In the genomic region with DNA sequence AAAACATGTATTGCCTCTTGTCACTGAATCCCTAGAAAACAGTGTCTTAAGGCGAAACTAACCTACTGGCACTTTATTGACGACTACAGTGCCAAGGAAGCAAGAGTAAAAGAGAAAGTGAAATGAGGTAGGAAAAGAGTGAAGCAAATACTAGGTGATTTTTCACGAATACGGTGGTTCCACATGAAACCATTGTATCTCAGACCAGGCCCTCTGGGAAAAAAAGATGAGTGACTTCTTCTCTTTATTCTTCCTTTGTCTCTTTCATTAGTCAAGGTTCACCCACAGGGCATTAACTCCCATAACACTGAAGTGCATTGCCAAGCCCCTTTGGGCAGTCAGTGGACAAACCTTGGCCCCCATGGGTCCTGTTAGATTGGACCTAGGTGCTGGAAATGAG, we compare ENCODE assay signal across 31 cellular contexts. TPM values are rescaled to one million over a fixed set of nuclear protein-coding genes. Genes with fewer than 3 reads are reported as not detected.
DNase-seq lines count a peak whose midpoint lies in the region; ATAC-seq and FAIRE-seq lines count a peak whose summit lies in the region.
"Had no signal": no experiment of that assay in that cellular context is flagged by ENCODE, and none has a peak within 500 bp of the region (broad histone marks: within the 10 kb centered on the region; RNA-seq: fewer than 3 reads in every experiment).

No MANE protein-coding gene starts in this region.

- POLR2A ChIA-PET in naive thymus-derived CD4-positive, alpha-beta T cell (lab: Charles Lee) = no interaction called here

- no peaks in the 10 kb centered on the region for H3K27me3 ChIP-seq in small intestine (ENCODE audit: control insufficient read depth in 2 of 2, insufficient read depth in 2 of 2, low read length in 2 of 2)
- H3K27me3 ChIP-seq in naive thymus-derived CD4-positive, alpha-beta T cell (ENCODE audit: control insufficient read depth in 2 of 2, insufficient read depth in 2 of 2, low read length in 2 of 2) = no peaks in the 10 kb centered on the region
- H3K27me3 ChIP-seq: BE2C, esophagus squamous epithelium, foreskin keratinocyte, heart left ventricle, right atrium auricular region, SJSA1 had no signal

- ATAC-seq in GM18519 (IDR thresholded peaks at IDR 0.05; ENCODE audit: low FRiP score, unreplicated experiment) = peak; percentile 31
- peak; percentile 51 for ATAC-seq in GM21423 (IDR thresholded peaks at IDR 0.05; ENCODE audit: unreplicated experiment)
- ATAC-seq in HG03354 (IDR thresholded peaks at IDR 0.05; ENCODE audit: poor library complexity, severe bottlenecking, unreplicated experiment) = peak; percentile 44
- no peak for ATAC-seq in GM21619 (IDR thresholded peaks at IDR 0.05; ENCODE audit: unreplicated experiment)
- no peak for ATAC-seq in naive thymus-derived CD4-positive, alpha-beta T cell
- ATAC-seq: foreskin keratinocyte, GM23338, heart left ventricle had no signal

- H3K36me3 ChIP-seq in small intestine (ENCODE audit: control insufficient read depth in 2 of 2, insufficient read depth in 2 of 2, low read length in 2 of 2) = no peaks in the 10 kb centered on the region
- no peaks in the 10 kb centered on the region for H3K36me3 ChIP-seq in naive thymus-derived CD4-positive, alpha-beta T cell (ENCODE audit: control insufficient read depth in 2 of 3, insufficient read depth in 3 of 3, low read length in 3 of 3)
- H3K36me3 ChIP-seq: BE2C, esophagus squamous epithelium, heart left ventricle, left ventricle myocardium inferior, right atrium auricular region, SJSA1, thoracic aorta, WERI-Rb-1 had no signal

- H3K27me3 Mint-ChIP-seq in naive thymus-derived CD4-positive, alpha-beta T cell = peaks cover 0 to 6% (median 4%) of the 10 kb centered on the region in 5 donors

- H3K4me1 ChIP-seq in small intestine (ENCODE audit: control insufficient read depth in 2 of 2, insufficient read depth in 1 of 2, low read depth in 1 of 2, low read length in 1 of 2) = peaks cover 0 to 19% of the 10 kb centered on the region in 2 donors
- no peaks in the 10 kb centered on the region for H3K4me1 ChIP-seq in naive thymus-derived CD4-positive, alpha-beta T cell (ENCODE audit: control insufficient read depth in 2 of 2, insufficient read depth in 2 of 2, low read length in 2 of 2)
- H3K4me1 ChIP-seq: BE2C, esophagus squamous epithelium, left ventricle myocardium inferior, right atrium auricular region had no signal

- H3K27ac Mint-ChIP-seq in naive thymus-derived CD4-positive, alpha-beta T cell = no peak overlapping the region
- H3K27ac Mint-ChIP-seq: activated naive CD8-positive, alpha-beta T cell; CD8-positive, alpha-beta memory T cell; GM23338; stimulated activated naive CD8-positive, alpha-beta T cell treated with anti-CD3 and anti-CD28 coated beads, Interleukin-15, Interleukin-2, amounts not matched to agents 100 ng/mL and 50 ng/mL, for 24 hours had no signal

- H3K9me3 Mint-ChIP-seq in naive thymus-derived CD4-positive, alpha-beta T cell = peaks cover 0 to 6% (median 0%) of the 10 kb centered on the region in 11 donors
- H3K9me3 Mint-ChIP-seq: CD8-positive, alpha-beta memory T cell; GM23338 had no signal

- H3K4me3 Mint-ChIP-seq in naive thymus-derived CD4-positive, alpha-beta T cell = no peak overlapping the region
- H3K4me3 Mint-ChIP-seq: activated naive CD8-positive, alpha-beta T cell; CD8-positive, alpha-beta memory T cell; GM23338; stimulated activated naive CD8-positive, alpha-beta T cell treated with anti-CD3 and anti-CD28 coated beads, Interleukin-15, Interleukin-2, amounts not matched to agents 100 ng/mL and 50 ng/mL, for 24 hours had no signal

- CTCF ChIA-PET in naive thymus-derived CD4-positive, alpha-beta T cell (lab: Charles Lee) = no interaction called here

- H3K9me3 ChIP-seq in small intestine (ENCODE audit: control insufficient read depth, low read depth) = no peaks in the 10 kb centered on the region
- no peaks in the 10 kb centered on the region for H3K9me3 ChIP-seq in naive thymus-derived CD4-positive, alpha-beta T cell (ENCODE audit: control insufficient read depth in 2 of 3, low read length in 3 of 3)
- H3K9me3 ChIP-seq: BE2C, esophagus squamous epithelium, heart left ventricle, left ventricle myocardium inferior, right atrium auricular region, SJSA1, thoracic aorta had no signal

- intact Hi-C loops in naive thymus-derived CD4-positive, alpha-beta T cell (cut with micrococcal nuclease) = no loop called here

- FAIRE-seq in small intestine (lab: Jason Lieb, UNC) = no peak
- FAIRE-seq: endometrium, keratinocyte had no signal

- no peak overlapping the region for H3K4me3 ChIP-seq in small intestine (ENCODE audit: low read depth in 1 of 2, low read length in 2 of 2)
- no peak overlapping the region for H3K4me3 ChIP-seq in naive thymus-derived CD4-positive, alpha-beta T cell (ENCODE audit: low read length)
- H3K4me3 ChIP-seq: esophagus squamous epithelium, GM23338, heart left ventricle, left ventricle myocardium inferior, right atrium auricular region, SJSA1, smooth muscle cell, thoracic aorta had no signal

- no peaks in the 10 kb centered on the region for H3K36me3 Mint-ChIP-seq in naive thymus-derived CD4-positive, alpha-beta T cell
- H3K36me3 Mint-ChIP-seq: activated naive CD8-positive, alpha-beta T cell; CD8-positive, alpha-beta memory T cell had no signal

- H3K27ac ChIP-seq in small intestine (ENCODE audit: low read depth in 1 of 2, low read length in 1 of 2) = no peak overlapping the region
- no peak overlapping the region for H3K27ac ChIP-seq in naive thymus-derived CD4-positive, alpha-beta T cell (ENCODE audit: low read depth, low read length)
- H3K27ac ChIP-seq: esophagus squamous epithelium, foreskin keratinocyte, heart left ventricle, left ventricle myocardium inferior, right atrium auricular region, SJSA1, thoracic aorta, WERI-Rb-1 had no signal

- WGBS in small intestine, 3 donors = 33 to 62% (median 33%) methylated on average over 4 of the region's 4 CpGs

- peak; percentile 42 for DNase-seq in small intestine
- no peak for DNase-seq in NCI-H446 treated with DMSO at 0.1 percent for 48 hours (lab: John Stamatoyannopoulos, UW)
- no peak for DNase-seq in naive thymus-derived CD4-positive, alpha-beta T cell
- DNase-seq: ACHN; activated CD4-positive, alpha-beta T cell treated with anti-CD3 and anti-CD28 coated beads for 48 hours; activated effector memory CD4-positive, alpha-beta T cell treated with anti-CD3 and anti-CD28 coated beads, Interleukin-2, amount 50 U/mL, for 16 hours; BE2C; CD8-positive, alpha-beta memory T cell; esophagus squamous epithelium; foreskin keratinocyte; heart left ventricle; left ventricle myocardium inferior; NCI-H1048; NCI-H1694 treated with DMSO at 0.1 percent for 48 hours; RPMI8226; WERI-Rb-1 had no signal

- H3K4me1 Mint-ChIP-seq in naive thymus-derived CD4-positive, alpha-beta T cell = no peaks in the 10 kb centered on the region

RNA-seq across cellular contexts. Expression of gene MACC1, which starts 16.2 kb away (rescaled TPM):
- 1 to 10 TPM; 3.5 to 8.7 (median 5.9) TPM for polyA plus RNA-seq in small intestine
- total RNA-seq in naive thymus-derived CD4-positive, alpha-beta T cell = under 1 TPM; 0.08 to 0.24 (median 0.15) TPM
- under 1 TPM; 0.03 to 0.08 TPM for polyA plus RNA-seq in naive thymus-derived CD4-positive, alpha-beta T cell
- total RNA-seq: dermis microvascular lymphatic vessel endothelial cell, HT1080, SJSA1 had no signal
- polyA plus RNA-seq: smooth muscle cell had no signal

Comparison
In these comparisons a context has a peak if more than half of its experiments do, and no peak if none do; other contexts are left out.
1. ATAC-seq: peak in GM18519 (single experiment), GM21423 (single experiment) and HG03354 (single experiment); none in GM21619 (single experiment) and naive thymus-derived CD4-positive, alpha-beta T cell (single experiment).
2. RNA of gene MACC1, which starts 16.2 kb away (polyA plus RNA-seq): 3.5 to 8.7 TPM in small intestine; 0.03 to 0.08 TPM in naive thymus-derived CD4-positive, alpha-beta T cell; every median in the first group is over 4 times any median in the second.